Comparison of ENCODE assay signal across 24 cellular contexts in the genomic region with DNA sequence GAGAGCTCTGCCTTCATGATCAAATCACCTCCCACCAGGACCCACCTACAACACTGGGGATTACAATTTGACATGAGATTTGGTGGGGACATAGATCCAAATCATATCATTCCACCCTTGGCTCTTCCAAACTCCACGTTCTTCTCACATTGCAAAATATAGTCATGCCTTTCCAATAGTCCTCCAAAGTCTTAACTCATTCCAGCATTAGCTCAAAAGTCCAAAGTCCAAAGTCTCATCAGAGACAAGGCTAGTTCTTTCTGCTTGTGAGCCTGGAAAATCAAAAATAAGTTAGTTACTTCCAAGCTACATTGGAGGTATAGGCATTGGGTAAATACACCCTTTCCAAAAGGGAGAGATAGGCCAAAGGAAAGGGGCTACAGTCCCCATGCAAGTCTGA.
DNase-seq lines count a peak whose midpoint lies in the region; ATAC-seq, FAIRE-seq and TF ChIP-seq lines count a peak whose summit lies in the region.
"Had no signal": no experiment of that assay in that cellular context is flagged by ENCODE, and none has a peak within 500 bp of the region (broad histone marks: within the 10 kb centered on the region; RNA-seq: fewer than 3 reads in every experiment).

No MANE protein-coding gene starts in this region.

- no peak for DNase-seq in SK-N-MC (ENCODE audit: low read depth, low spot score)
- peak; percentile 29 for DNase-seq in HepG2 (ENCODE audit: low spot score)
- DNase-seq in mesenchymal stem cell, result no peak
- peak; percentile 5 for DNase-seq in small intestine
- no peak for DNase-seq in left cardiac atrium
- DNase-seq in LoVo (ENCODE audit: low spot score), result no peak
- no peak for DNase-seq in GM19240 (ENCODE audit: insufficient read length, low spot score)
- DNase-seq: 8988T; AML-193; Caco-2; Calu3; CD4-positive, alpha-beta T cell; CD8-positive, alpha-beta T cell; DMS79 treated with DMSO at 0.1 percent for 48 hours had no signal

- no peak overlapping the region for H2BK5ac ChIP-seq in mesenchymal stem cell (ENCODE audit: low read depth, low read length, poor library complexity, severe bottlenecking)

- H3K4me3 ChIP-seq in SK-N-MC, result peak overlapping the region; percentile 50
- H3K4me3 ChIP-seq in HepG2 (replicated peaks in 1 of 3; ENCODE audit: insufficient read depth in 1 of 3, low read depth in 2 of 3, low read length in 3 of 3), result no peak overlapping the region
- H3K4me3 ChIP-seq in mesenchymal stem cell (ENCODE audit: insufficient read depth in 1 of 2, low read depth in 1 of 2, low read length in 2 of 2), result no peak overlapping the region
- no peak overlapping the region for H3K4me3 ChIP-seq in small intestine (ENCODE audit: low read depth in 1 of 2, low read length in 2 of 2)
- H3K4me3 ChIP-seq: BLaER1 treated with 17β-estradiol and CSF1 and Interleukin-3, amounts not matched to agents 10 nM and 100 nM; GM12878 had no signal

- peak overlapping the region in 1 of 2 experiments; percentile 94 for H2BK12ac ChIP-seq in mesenchymal stem cell (ENCODE audit: low read length in 2 of 2)

- no peaks in the 10 kb centered on the region for H4K20me1 ChIP-seq in HepG2 (ENCODE audit: insufficient read depth, low read length)
- H4K20me1 ChIP-seq: BLaER1 treated with 17β-estradiol and CSF1 and Interleukin-3, amounts not matched to agents 10 nM and 100 nM had no signal

- H3K4me1 ChIP-seq in HepG2 (ENCODE audit: insufficient read depth, low read length) (peaks cover 7% of the 10 kb centered on the region; the same call in 1 of the 2 replicates), mesenchymal stem cell (ENCODE audit: control insufficient read depth, insufficient read depth, low read depth, low read length) (no peaks in the 10 kb centered on the region), small intestine (ENCODE audit: control insufficient read depth in 2 of 2, insufficient read depth in 1 of 2, low read depth in 1 of 2, low read length in 1 of 2) (no peaks in the 10 kb centered on the region)
- H3K4me1 ChIP-seq: BLaER1 treated with 17β-estradiol and CSF1 and Interleukin-3, amounts not matched to agents 10 nM and 100 nM; Caco-2 had no signal

- no peak overlapping the region for H3K4ac ChIP-seq in mesenchymal stem cell (ENCODE audit: low read depth in 1 of 2, low read length in 2 of 2)

- H3K4me2 ChIP-seq in HepG2 (ENCODE audit: low read depth, low read length) (no peak overlapping the region), mesenchymal stem cell (ENCODE audit: low read length, poor library complexity, severe bottlenecking) (no peak overlapping the region)
- H3K4me2 ChIP-seq: BLaER1 treated with 17β-estradiol and CSF1 and Interleukin-3, amounts not matched to agents 10 nM and 100 nM had no signal

- H3K79me2 ChIP-seq in HepG2 (ENCODE audit: insufficient read depth, low read length), result no peaks in the 10 kb centered on the region

- WGBS in HepG2 (ENCODE audit: low lambda C conversion rate), result 8% methylated on average over 1 of the region's 1 CpG
- WGBS in mesenchymal stem cell, result 77% methylated on average over 1 of the region's 1 CpG
- 27 to 57% (median 38%) methylated on average over 1 of the region's 1 CpG for WGBS in small intestine, 3 donors

- FAIRE-seq in HepG2 (lab: Jason Lieb, UNC), result no peak
- FAIRE-seq in small intestine (lab: Jason Lieb, UNC), result no peak
- FAIRE-seq: A204.1, D721Med, G401.6, GM12878, GM12892, GM18507, GM19239 had no signal

- no peak for TF ChIP-seq CTCF in HepG2 (CRISPR knock-in tag; IDR thresholded peaks at IDR 0.05)

- TF ChIP-seq POLR2A in HepG2 (IDR thresholded peaks at IDR 0.05; ENCODE audit: insufficient read depth in 1 of 2, low read depth in 2 of 2, low read length in 2 of 2), result no peak

- no peak for TF ChIP-seq EP300 in HepG2 (IDR thresholded peaks at IDR 0.05; ENCODE audit: low read depth in 2 of 2, low read length in 2 of 2)
- no peak for TF ChIP-seq EP300 in HepG2 (CRISPR knock-in tag; IDR thresholded peaks at IDR 0.05; ENCODE audit: borderline replicate concordance)

- no peak overlapping the region for H2AK5ac ChIP-seq in mesenchymal stem cell (ENCODE audit: low read length, severe bottlenecking)

- H3K14ac ChIP-seq in mesenchymal stem cell (ENCODE audit: low read length in 2 of 2), result no peak overlapping the region

- CTCF ChIA-PET in HepG2 (lab: Yijun Ruan, JAX; ENCODE audit: low intra/inter-chr PET ratio, low total read pairs), result no interaction called here

- H3K9ac ChIP-seq in SK-N-MC (ENCODE audit: insufficient read length) (no peak overlapping the region), HepG2 (ENCODE audit: insufficient read depth, low read depth, low read length) (no peak overlapping the region), mesenchymal stem cell (ENCODE audit: low read length) (no peak overlapping the region)
- H3K9ac ChIP-seq: BLaER1 treated with 17β-estradiol and CSF1 and Interleukin-3, amounts not matched to agents 10 nM and 100 nM had no signal

- no peak overlapping the region for H4K8ac ChIP-seq in mesenchymal stem cell (ENCODE audit: low read length)

- H3K27me3 ChIP-seq in HepG2 (ENCODE audit: control insufficient read depth in 1 of 2, insufficient read depth in 2 of 2, low read length in 2 of 2), result no peaks in the 10 kb centered on the region
- no peaks in the 10 kb centered on the region for H3K27me3 ChIP-seq in mesenchymal stem cell (ENCODE audit: control insufficient read depth in 1 of 2, insufficient read depth in 1 of 2, low read length in 2 of 2)
- no peaks in the 10 kb centered on the region for H3K27me3 ChIP-seq in small intestine (ENCODE audit: control insufficient read depth in 2 of 2, insufficient read depth in 2 of 2, low read length in 2 of 2)
- H3K27me3 ChIP-seq: BLaER1 treated with 17β-estradiol and CSF1 and Interleukin-3, amounts not matched to agents 10 nM and 100 nM had no signal

- ATAC-seq in HepG2 (no peak), GM18858 (IDR thresholded peaks at IDR 0.05; ENCODE audit: unreplicated experiment) (no peak), left cardiac atrium (no peak)
- ATAC-seq: CD8-positive, alpha-beta T cell; GM12878 had no signal

- H3K9me3 ChIP-seq in SK-N-MC (ENCODE audit: low read depth, low read length), result no peaks in the 10 kb centered on the region
- no peaks in the 10 kb centered on the region for H3K9me3 ChIP-seq in HepG2 (ENCODE audit: low read length)
- no peaks in the 10 kb centered on the region for H3K9me3 ChIP-seq in mesenchymal stem cell (ENCODE audit: control insufficient read depth, low read length)
- H3K9me3 ChIP-seq in small intestine (ENCODE audit: control insufficient read depth, low read depth), result no peaks in the 10 kb centered on the region
- H3K9me3 ChIP-seq: Caco-2 had no signal

- H4K91ac ChIP-seq in mesenchymal stem cell (ENCODE audit: low read length), result peak overlapping the region; percentile 39

- no TSS peak for BruUV-seq in HepG2 (replicated peaks; lab: Mats Ljungman, UMichigan)

- no peak overlapping the region for H3K23ac ChIP-seq in mesenchymal stem cell (ENCODE audit: low read length in 2 of 2)

- no peak overlapping the region for H3K18ac ChIP-seq in mesenchymal stem cell (ENCODE audit: low read depth in 1 of 2, low read length in 2 of 2)

- in situ Hi-C loops in HepG2 (cut with HindIII; ENCODE audit: extremely low pct_ligation_motif_present, low pct_unique_long_range_greater_than_20kb), result no loop called here

- H2BK15ac ChIP-seq in mesenchymal stem cell (ENCODE audit: low read depth, poor library complexity, severe bottlenecking), result peak overlapping the region; percentile 7

- no peak overlapping the region for H2BK120ac ChIP-seq in mesenchymal stem cell (ENCODE audit: low read depth, low read length)

- H3K36me3 ChIP-seq in SK-N-MC (ENCODE audit: insufficient read depth, low read length) (no peaks in the 10 kb centered on the region), HepG2 (replicated peaks in 1 of 2; ENCODE audit: control insufficient read depth in 1 of 2, insufficient read depth in 2 of 2, low read length in 2 of 2) (no peaks in the 10 kb centered on the region), mesenchymal stem cell (ENCODE audit: control insufficient read depth in 1 of 2, insufficient read depth in 2 of 2, low read depth in 1 of 2, low read length in 2 of 2) (no peaks in the 10 kb centered on the region), small intestine (ENCODE audit: control insufficient read depth in 2 of 2, insufficient read depth in 2 of 2, low read length in 2 of 2) (no peaks in the 10 kb centered on the region)
- H3K36me3 ChIP-seq: BLaER1 treated with 17β-estradiol and CSF1 and Interleukin-3, amounts not matched to agents 10 nM and 100 nM had no signal

- intact Hi-C loops in HepG2 (cut with micrococcal nuclease; ENCODE audit: unreplicated experiment) (no loop called here), left cardiac atrium (cut with DNase I) (no loop called here)

- POLR2A ChIA-PET in HepG2 (lab: Yijun Ruan, JAX), result interaction anchor here (1.5 kb wide), 1 partner anchor 23 kb away, joined by 4 read pairs; no protein-coding TSS in a partner anchor

- H3K79me1 ChIP-seq in mesenchymal stem cell (replicated peaks; ENCODE audit: low read length, poor library complexity, severe bottlenecking), result no peaks in the 10 kb centered on the region

- no peak overlapping the region for H2AFZ ChIP-seq in HepG2 (ENCODE audit: low read length)
- H2AFZ ChIP-seq in mesenchymal stem cell (ENCODE audit: low read depth, low read length), result no peak overlapping the region

- no peak for TF ChIP-seq RAD21 in HepG2 (CRISPR knock-in tag; IDR thresholded peaks at IDR 0.05)

- H3K27ac ChIP-seq in SK-N-MC (peak overlapping the region; percentile 97), HepG2 (ENCODE audit: extremely low read length, insufficient read depth, low read length) (no peak overlapping the region), mesenchymal stem cell (ENCODE audit: low read length, poor library complexity, severe bottlenecking) (no peak overlapping the region), small intestine (ENCODE audit: low read depth in 1 of 2, low read length in 1 of 2) (no peak overlapping the region)
- H3K27ac ChIP-seq: BLaER1 treated with 17β-estradiol and CSF1 and Interleukin-3, amounts not matched to agents 10 nM and 100 nM; C4-2B had no signal

TF ChIP-seq in HepG2, 621 proteins besides CTCF, POLR2A, EP300 and RAD21:
- TF ChIP-seq, protein P1, sequence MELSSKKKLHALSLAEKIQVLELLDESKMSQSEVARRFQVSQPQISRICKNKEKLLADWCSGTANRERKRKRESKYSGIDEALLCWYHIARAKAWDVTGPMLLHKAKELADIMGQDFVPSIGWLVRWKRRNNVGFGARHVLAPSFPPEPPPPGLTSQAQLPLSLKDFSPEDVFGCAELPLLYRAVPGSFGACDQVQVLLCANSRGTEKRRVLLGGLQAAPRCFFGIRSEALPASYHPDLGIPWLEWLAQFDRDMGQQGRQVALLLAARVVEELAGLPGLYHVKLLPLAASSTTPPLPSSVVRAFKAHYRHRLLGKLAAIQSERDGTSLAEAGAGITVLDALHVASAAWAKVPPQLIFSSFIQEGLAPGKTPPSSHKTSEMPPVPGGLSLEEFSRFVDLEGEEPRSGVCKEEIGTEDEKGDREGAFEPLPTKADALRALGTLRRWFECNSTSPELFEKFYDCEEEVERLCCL (CRISPR knock-in tag; IDR thresholded peaks at IDR 0.05; ENCODE audit: borderline replicate concordance), result no peak
- TF ChIP-seq ZNF670 (CRISPR knock-in tag; IDR thresholded peaks at IDR 0.05; ENCODE audit: borderline replicate concordance), result no peak
TF ChIP-seq in HepG2: peak in this region for 0.

Comparison
In these comparisons a context has a peak if more than half of its experiments do, and no peak if none do; other contexts are left out.
1. DNase-seq: peak in HepG2 (single experiment) and small intestine (single experiment); none in SK-N-MC (single experiment), mesenchymal stem cell (single experiment), left cardiac atrium (single experiment), LoVo (single experiment) and GM19240 (single experiment).